Comparison of ENCODE assay signal across 17 cellular contexts in genomic region chr12:44227601-44228000, GRCh38.
DNase-seq lines count a peak whose midpoint lies in the region; ATAC-seq and TF ChIP-seq lines count a peak whose summit lies in the region.
"Had no signal": no experiment of that assay in that cellular context is flagged by ENCODE, and none has a peak within 500 bp of the region (broad histone marks: within the 10 kb centered on the region; RNA-seq: fewer than 3 reads in every experiment).

No MANE protein-coding gene starts in this region.

- H3K4me2 ChIP-seq in IMR-90 (ENCODE audit: low read depth, low read length), result no peak overlapping the region

- H3K18ac ChIP-seq in IMR-90 (ENCODE audit: low read depth, low read length), result no peak overlapping the region

- no peak overlapping the region for H3K27ac Mint-ChIP-seq in T-helper 2 cell treated with Interferon-gamma antibody and Interleukin-4, amounts not matched to agents 5 μg/mL and 100 μg/mL, for 36 hours
- H3K27ac Mint-ChIP-seq in natural killer cell treated with Interleukin-12 subunit alpha and Interleukin-12 subunit beta and Interleukin-15 and Interleukin-18, amount 100 ng/mL, for 72 hours, result no peak overlapping the region

- H2AK9ac ChIP-seq in IMR-90 (replicated peaks; ENCODE audit: low read depth, low read length, poor library complexity), result no peak overlapping the region

- H3K9me1 ChIP-seq in IMR-90 (ENCODE audit: insufficient read depth, low read length), result no peaks in the 10 kb centered on the region

- TF ChIP-seq POLR2A in IMR-90 (IDR thresholded peaks at IDR 0.05; ENCODE audit: low read depth, low read length), result no peak

- H3K36me3 ChIP-seq in IMR-90 (ENCODE audit: control insufficient read depth, insufficient read depth, low read length), result no peaks in the 10 kb centered on the region

- H4K20me1 ChIP-seq in IMR-90 (ENCODE audit: insufficient read depth, low read length), result no peaks in the 10 kb centered on the region

- H2BK15ac ChIP-seq in IMR-90 (ENCODE audit: low read depth, low read length), result no peak overlapping the region

- no peak overlapping the region for H4K8ac ChIP-seq in IMR-90 (ENCODE audit: low read depth in 2 of 2, low read length in 2 of 2)

- no peaks in the 10 kb centered on the region for H3K9me3 ChIP-seq in IMR-90 (ENCODE audit: control insufficient read depth, insufficient read depth, low read length)

- no peak overlapping the region for H4K5ac ChIP-seq in IMR-90 (ENCODE audit: low read depth, low read length)

- H2BK5ac ChIP-seq in IMR-90 (ENCODE audit: low read depth, low read length, poor library complexity, severe bottlenecking), result no peak overlapping the region

- POLR2A ChIA-PET in IMR-90 (lab: Charles Lee; ENCODE audit: unreplicated experiment), result no interaction called here

- H3K56ac ChIP-seq in IMR-90 (ENCODE audit: extremely low read depth, insufficient read depth, low read length), result no peak overlapping the region

- H3K27me3 ChIP-seq in IMR-90 (ENCODE audit: control insufficient read depth, insufficient read depth, low read length), result no peaks in the 10 kb centered on the region

- peak; percentile 84 for ATAC-seq in IMR-90 (ENCODE audit: low read depth)
- ATAC-seq in natural killer cell treated with Interleukin-12 subunit alpha and Interleukin-12 subunit beta and Interleukin-15 and Interleukin-18, amount 100 ng/mL, for 72 hours, result no peak
- ATAC-seq: HCT116 had no signal

- no peak overlapping the region for H4K91ac ChIP-seq in IMR-90 (ENCODE audit: insufficient read depth, low read depth, low read length)

- no peak overlapping the region for H2AK5ac ChIP-seq in IMR-90 (ENCODE audit: low read depth, low read length)

- H3K27ac ChIP-seq in IMR-90 (ENCODE audit: insufficient read depth, low read length), result no peak overlapping the region

- no peaks in the 10 kb centered on the region for H3K4me1 Mint-ChIP-seq in T-helper 2 cell treated with Interferon-gamma antibody and Interleukin-4, amounts not matched to agents 5 μg/mL and 100 μg/mL, for 36 hours (ENCODE audit: low read depth)
- no peaks in the 10 kb centered on the region for H3K4me1 Mint-ChIP-seq in natural killer cell treated with Interleukin-12 subunit alpha and Interleukin-12 subunit beta and Interleukin-15 and Interleukin-18, amount 100 ng/mL, for 72 hours (ENCODE audit: low read depth in 2 of 2)

- H3K23ac ChIP-seq in IMR-90 (ENCODE audit: low read depth, low read length), result no peak overlapping the region

- no peaks in the 10 kb centered on the region for H3K27me3 Mint-ChIP-seq in T-helper 2 cell treated with Interferon-gamma antibody and Interleukin-4, amounts not matched to agents 5 μg/mL and 100 μg/mL, for 36 hours (ENCODE audit: low read depth)
- no peaks in the 10 kb centered on the region for H3K27me3 Mint-ChIP-seq in natural killer cell treated with Interleukin-12 subunit alpha and Interleukin-12 subunit beta and Interleukin-15 and Interleukin-18, amount 100 ng/mL, for 72 hours

- TF ChIP-seq RAD21 in IMR-90 (IDR thresholded peaks at IDR 0.05; ENCODE audit: low read length), result no peak

- no peak overlapping the region for H2BK120ac ChIP-seq in IMR-90 (ENCODE audit: low read depth, low read length)

- H3K9ac ChIP-seq in IMR-90 (ENCODE audit: low read depth, low read length), result no peak overlapping the region

- no peak overlapping the region for H3K4me3 Mint-ChIP-seq in T-helper 2 cell treated with Interferon-gamma antibody and Interleukin-4, amounts not matched to agents 5 μg/mL and 100 μg/mL, for 36 hours
- no peak overlapping the region for H3K4me3 Mint-ChIP-seq in natural killer cell treated with Interleukin-12 subunit alpha and Interleukin-12 subunit beta and Interleukin-15 and Interleukin-18, amount 100 ng/mL, for 72 hours

- CTCF ChIA-PET in IMR-90 (lab: Yijun Ruan, JAX), result no interaction called here

- H3K4me3 ChIP-seq in AG10803 (ENCODE audit: low read length) (no peak overlapping the region), IMR-90 (ENCODE audit: insufficient read depth, low read depth, low read length) (no peak overlapping the region), epithelial cell of esophagus (ENCODE audit: low read length) (no peak overlapping the region)

- no CpG with 5 or more reads among the region's 2 CpGs for WGBS in IMR-90 (ENCODE audit: extremely low coverage in 2 of 2, insufficient read length in 1 of 2), 2 experiments

- H2BK20ac ChIP-seq in IMR-90 (ENCODE audit: low read depth, low read length), result no peak overlapping the region

- H3K14ac ChIP-seq in IMR-90 (replicated peaks; ENCODE audit: low read depth, low read length), result no peak overlapping the region

- no peak for TF ChIP-seq CTCF in AG10803 (conservative IDR thresholded peaks at IDR 0.05; ENCODE audit: low read length)
- no peak for TF ChIP-seq CTCF in IMR-90 (conservative IDR thresholded peaks at IDR 0.05; ENCODE audit: low read depth, low read length)
- TF ChIP-seq CTCF in epithelial cell of esophagus (IDR thresholded peaks at IDR 0.05; ENCODE audit: insufficient read depth, low read depth, low read length, missing control alignments), result no peak

- no peaks in the 10 kb centered on the region for H3K36me3 Mint-ChIP-seq in T-helper 2 cell treated with Interferon-gamma antibody and Interleukin-4, amounts not matched to agents 5 μg/mL and 100 μg/mL, for 36 hours (ENCODE audit: low read depth)
- H3K36me3 Mint-ChIP-seq in natural killer cell treated with Interleukin-12 subunit alpha and Interleukin-12 subunit beta and Interleukin-15 and Interleukin-18, amount 100 ng/mL, for 72 hours, result peaks cover 6% of the 10 kb centered on the region

- in situ Hi-C loops in IMR-90 (cut with MboI; ENCODE audit: low sequenced_read_pairs), result no loop called here

- H3K4ac ChIP-seq in IMR-90 (ENCODE audit: low read depth, low read length), result no peak overlapping the region

- no TSS peak for BruUV-seq in IMR-90 (replicated peaks; lab: Mats Ljungman, UMichigan)

- H3K9me3 Mint-ChIP-seq in T-helper 2 cell treated with Interferon-gamma antibody and Interleukin-4, amounts not matched to agents 5 μg/mL and 100 μg/mL, for 36 hours, result no peaks in the 10 kb centered on the region
- peaks cover 4% of the 10 kb centered on the region for H3K9me3 Mint-ChIP-seq in natural killer cell treated with Interleukin-12 subunit alpha and Interleukin-12 subunit beta and Interleukin-15 and Interleukin-18, amount 100 ng/mL, for 72 hours

- no peak overlapping the region for H2AFZ ChIP-seq in IMR-90 (replicated peaks; ENCODE audit: low read length, poor library complexity)

- intact Hi-C loops in IMR-90 (cut with micrococcal nuclease), result no loop called here

- dilution Hi-C loops in IMR-90 (cut with HindIII; ENCODE audit: low sequenced_read_pairs, unreplicated experiment), result no loop called here

- DNase-seq in AG10803 (ENCODE audit: low read depth) (peak; percentile 14), IMR-90 (peak; percentile 47), epithelial cell of esophagus (ENCODE audit: low read depth) (peak; percentile 22), pons (ENCODE audit: low spot score) (peak; percentile 14), cortex of kidney (lab: John Stamatoyannopoulos, UW) (no peak)
- DNase-seq in stimulated activated CD4-positive, alpha-beta T cell treated with anti-CD3 and anti-CD28 coated beads, Interleukin-1b, Interleukin-23, amount 100 ng/mL, for 48 hours, result no peak
- no peak for DNase-seq in T-helper 2 cell treated with Interferon-gamma antibody and Interleukin-4, amounts not matched to agents 5 μg/mL and 100 μg/mL, for 36 hours (ENCODE audit: low spot score)
- DNase-seq in natural killer cell treated with Interleukin-12 subunit alpha and Interleukin-12 subunit beta and Interleukin-15 and Interleukin-18, amount 100 ng/mL, for 72 hours (ENCODE audit: low spot score), result no peak
- DNase-seq: 8988T, C1 segment of cervical spinal cord, GF-D8, NCI-H2029, NCI-H2171, NCI-H748 treated with DMSO at 0.1 percent for 48 hours, OCI-M1, RPMI8226 had no signal

- no peaks in the 10 kb centered on the region for H3K4me1 ChIP-seq in IMR-90 (ENCODE audit: control insufficient read depth, insufficient read depth, low read length)

- H3K79me1 ChIP-seq in IMR-90 (ENCODE audit: low read depth in 1 of 2, low read length in 2 of 2), result no peaks in the 10 kb centered on the region

TF ChIP-seq in IMR-90, 13 proteins besides CTCF, POLR2A, EP300 and RAD21:
- no peak for TF ChIP-seq CEBPB (IDR thresholded peaks at IDR 0.05; ENCODE audit: low read depth, low read length)
- no peak for TF ChIP-seq FOS (IDR thresholded peaks at IDR 0.05; ENCODE audit: low read depth, low read length)
- TF ChIP-seq ELK1 (IDR thresholded peaks at IDR 0.05; ENCODE audit: borderline replicate concordance, low read depth, low read length), result no peak
- TF ChIP-seq RFX5 (IDR thresholded peaks at IDR 0.05; ENCODE audit: low read depth, low read length), result no peak
- no peak for TF ChIP-seq NFE2L2 (IDR thresholded peaks at IDR 0.05; ENCODE audit: low read depth, low read length)
- TF ChIP-seq BHLHE40 (IDR thresholded peaks at IDR 0.05; ENCODE audit: low read depth, low read length), result no peak
- no peak for TF ChIP-seq MXI1 (IDR thresholded peaks at IDR 0.05; ENCODE audit: borderline replicate concordance, low read depth, low read length)
- no peak for TF ChIP-seq RCOR1 (IDR thresholded peaks at IDR 0.05; ENCODE audit: insufficient replicate concordance, low read length)
- TF ChIP-seq SMC3 (IDR thresholded peaks at IDR 0.05; ENCODE audit: low read depth, low read length), result no peak
- no peak for TF ChIP-seq MAZ (IDR thresholded peaks at IDR 0.05; ENCODE audit: borderline replicate concordance, low read depth, low read length)
- TF ChIP-seq, protein P1, sequence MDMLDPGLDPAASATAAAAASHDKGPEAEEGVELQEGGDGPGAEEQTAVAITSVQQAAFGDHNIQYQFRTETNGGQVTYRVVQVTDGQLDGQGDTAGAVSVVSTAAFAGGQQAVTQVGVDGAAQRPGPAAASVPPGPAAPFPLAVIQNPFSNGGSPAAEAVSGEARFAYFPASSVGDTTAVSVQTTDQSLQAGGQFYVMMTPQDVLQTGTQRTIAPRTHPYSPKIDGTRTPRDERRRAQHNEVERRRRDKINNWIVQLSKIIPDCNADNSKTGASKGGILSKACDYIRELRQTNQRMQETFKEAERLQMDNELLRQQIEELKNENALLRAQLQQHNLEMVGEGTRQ (IDR thresholded peaks at IDR 0.05; ENCODE audit: low read depth, low read length), result no peak; the same call in 1 of the 2 replicates
- TF ChIP-seq MAFK (IDR thresholded peaks at IDR 0.05; ENCODE audit: low read depth, low read length), result no peak
- TF ChIP-seq CHD1 (IDR thresholded peaks at IDR 0.05; ENCODE audit: low read depth, low read length), result no peak

Comparison
In these comparisons a context has a peak if more than half of its experiments do, and no peak if none do; other contexts are left out.
1. DNase-seq: peak in AG10803 (single experiment), IMR-90 (single experiment), epithelial cell of esophagus (single experiment) and pons (single experiment); none in stimulated activated CD4-positive, alpha-beta T cell treated with anti-CD3 and anti-CD28 coated beads, Interleukin-1b, Interleukin-23, amount 100 ng/mL, for 48 hours (single experiment), T-helper 2 cell treated with Interferon-gamma antibody and Interleukin-4, amounts not matched to agents 5 μg/mL and 100 μg/mL, for 36 hours (single experiment), natural killer cell treated with Interleukin-12 subunit alpha and Interleukin-12 subunit beta and Interleukin-15 and Interleukin-18, amount 100 ng/mL, for 72 hours (single experiment) and cortex of kidney (single experiment).